In the genomic region with DNA sequence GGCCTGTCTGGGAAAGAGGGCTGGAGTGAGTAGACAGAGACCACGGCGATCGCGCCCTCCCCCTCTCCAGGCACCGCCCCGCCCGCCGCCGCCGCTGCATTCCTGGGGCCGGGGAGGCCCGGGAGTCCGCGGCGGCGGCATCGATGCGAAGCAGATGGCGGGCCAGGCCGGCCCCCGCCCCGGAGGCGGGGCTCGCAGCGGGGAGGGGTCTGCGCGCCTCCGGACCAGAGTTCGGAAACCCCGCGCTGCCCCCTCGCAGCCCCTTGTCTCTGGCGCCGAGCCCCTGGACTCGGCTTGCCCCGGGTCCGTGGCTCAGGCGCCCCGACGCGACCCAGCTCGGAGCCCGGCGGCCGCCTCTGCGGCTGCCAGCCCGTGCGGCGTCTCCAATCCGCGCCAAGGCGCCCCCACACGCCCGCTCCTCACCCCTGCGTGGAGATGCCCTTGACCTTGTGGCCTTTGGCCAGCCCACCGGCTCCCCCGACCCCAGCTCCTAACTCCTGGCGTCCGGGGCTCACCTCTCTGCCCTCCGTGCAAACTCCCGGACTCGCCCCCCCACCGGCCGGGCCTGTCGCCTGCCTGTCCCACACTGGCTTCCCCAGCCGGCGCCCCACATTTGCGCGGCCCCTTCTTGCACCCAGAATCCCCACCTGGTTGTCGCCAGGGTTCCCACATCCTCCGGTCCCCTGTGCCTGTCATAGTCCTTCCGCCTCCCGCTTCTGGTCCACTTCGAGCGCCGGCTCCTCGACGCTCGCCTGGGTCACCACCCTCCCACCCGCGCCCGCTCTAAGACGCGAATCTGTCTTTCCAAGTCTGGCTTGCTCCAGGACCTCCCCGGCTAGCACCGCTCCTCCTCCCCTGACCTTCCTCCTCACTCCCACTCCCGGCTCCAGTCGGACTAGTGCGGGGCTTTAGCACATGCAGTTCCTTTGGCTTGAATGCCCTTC, we compare ENCODE assay signal across 9 cellular contexts. TPM values are rescaled to one million over a fixed set of nuclear protein-coding genes. Genes with fewer than 3 reads are reported as not detected.
DNase-seq lines count a peak whose midpoint lies in the region; FAIRE-seq and TF ChIP-seq lines count a peak whose summit lies in the region.
"Had no signal": no experiment of that assay in that cellular context is flagged by ENCODE, and none has a peak within 500 bp of the region (broad histone marks: within the 10 kb centered on the region; RNA-seq: fewer than 3 reads in every experiment).

No MANE protein-coding gene starts in this region.

- intact Hi-C loops in esophagus muscularis mucosa (cut with DNase I): loop anchor here (5.0 kb wide), 1 partner anchor 61 kb away; a partner anchor contains a TSS

- no peak for TF ChIP-seq POLR2A in esophagus muscularis mucosa (IDR thresholded peaks at IDR 0.05; ENCODE audit: low read depth)

- H3K4me3 Mint-ChIP-seq in neural crest cell: peak overlapping the region; percentile 95

- peak overlapping the region; percentile 78 for H3K27ac Mint-ChIP-seq in neural crest cell (ENCODE audit: unreplicated experiment)

- 0 out of 2 replicates have a peak, but pooled peaks cover 3% of the 10 kb centered on the region for H3K9me3 ChIP-seq in SJSA1 (replicated peaks)
- no peaks in the 10 kb centered on the region for H3K9me3 ChIP-seq in esophagus muscularis mucosa

- peak; percentile 67 for DNase-seq in DMS 273 (lab: John Stamatoyannopoulos, UW; ENCODE audit: unreplicated experiment)
- DNase-seq in DMS 273 treated with DMSO at 0.1 percent for 48 hours (lab: John Stamatoyannopoulos, UW): no peak
- peak; percentile 66 to 68 for DNase-seq in SJSA1 (ENCODE audit: low read depth in 1 of 2, low spot score in 2 of 2)
- DNase-seq in esophagus muscularis mucosa (ENCODE audit: extremely low spot score): no peak
- DNase-seq in neural crest cell (ENCODE audit: low read depth, low spot score): no peak
- DNase-seq in GM19239 (ENCODE audit: insufficient read length, low spot score): no peak
- DNase-seq in DMS79 (lab: John Stamatoyannopoulos, UW): no peak
- no peak for DNase-seq in NAMALWA (ENCODE audit: low spot score)

- H3K27me3 ChIP-seq in SJSA1 (replicated peaks) (no peaks in the 10 kb centered on the region), esophagus muscularis mucosa (peaks cover 0 to 24% (median 0%) of the 10 kb centered on the region in 4 donors)

- no peak for FAIRE-seq in GM19239 (lab: Jason Lieb, UNC)

- no peak for TF ChIP-seq EP300 in esophagus muscularis mucosa (IDR thresholded peaks at IDR 0.05)

- H3K9me3 Mint-ChIP-seq in neural crest cell: no peaks in the 10 kb centered on the region

- H3K36me3 Mint-ChIP-seq in neural crest cell (ENCODE audit: low read depth): no peaks in the 10 kb centered on the region

- peak overlapping the region; percentile 88 for H3K4me3 ChIP-seq in SJSA1
- H3K4me3 ChIP-seq in esophagus muscularis mucosa: peak overlapping the region; percentile 68 to 82 (median 72)

- peak overlapping the region; percentile 60 for H3K27ac ChIP-seq in SJSA1
- peak overlapping the region; percentile 73 to 89 (median 80) for H3K27ac ChIP-seq in esophagus muscularis mucosa (replicated peaks in 1 of 4)
- H3K27ac ChIP-seq: 22Rv1 had no signal

- H3K36me3 ChIP-seq in SJSA1: peaks cover 53% of the 10 kb centered on the region
- peaks cover 0 to 8% (median under 1%) of the 10 kb centered on the region in 4 donors for H3K36me3 ChIP-seq in esophagus muscularis mucosa

- TF ChIP-seq CTCF in esophagus muscularis mucosa (IDR thresholded peaks at IDR 0.05): no peak
- TF ChIP-seq CTCF in neural crest cell (conservative IDR thresholded peaks at IDR 0.05): no peak

- under 1% methylated on average over 29 of the region's 89 CpGs for WGBS in esophagus muscularis mucosa

- peaks cover 55% of the 10 kb centered on the region for H3K27me3 Mint-ChIP-seq in neural crest cell (ENCODE audit: low read depth)

- peaks cover 36% of the 10 kb centered on the region for H3K4me1 Mint-ChIP-seq in neural crest cell

- H3K4me1 ChIP-seq in SJSA1 (replicated peaks): peaks cover 33% of the 10 kb centered on the region
- H3K4me1 ChIP-seq in esophagus muscularis mucosa: peaks cover 32 to 58% (median 46%) of the 10 kb centered on the region in 4 donors

RNA-seq across cellular contexts. Expression of a gene that starts 1.0 kb away (rescaled TPM):
- 50.5 and 56.5 TPM in 2 replicates for total RNA-seq in SJSA1 (2014; rRNA removed; shearing (Covaris generic))
- 10 to 100 TPM; 14.5 to 31.6 (median 22.2) TPM for total RNA-seq in esophagus muscularis mucosa
- 23.1 and 23.4 TPM in 2 replicates for total RNA-seq in neural crest cell

RNA-seq across cellular contexts. Expression of a gene that starts 42.6 kb away (rescaled TPM):
- 9.9 and 11.5 TPM in 2 replicates for total RNA-seq in SJSA1 (2014; rRNA removed; shearing (Covaris generic))
- total RNA-seq in esophagus muscularis mucosa (10 to 100 TPM in 3 of 4 donors, 1 to 10 TPM in 1; 9.6 to 20.0 (median 15.0) TPM), neural crest cell (54.2 and 55.1 TPM in 2 replicates)

RNA-seq across cellular contexts. Expression of a gene that starts 59.0 kb away (rescaled TPM):
- 13.0 and 24.2 TPM in 2 replicates for total RNA-seq in SJSA1 (2014; rRNA removed; shearing (Covaris generic))
- total RNA-seq in esophagus muscularis mucosa (10 to 100 TPM; 19.9 to 35.5 (median 27.3) TPM), neural crest cell (42.5 and 48.9 TPM in 2 replicates)

Comparison
In these comparisons a context has a peak if more than half of its experiments do, and no peak if none do; other contexts are left out.
1. DNase-seq: peak in DMS 273 (single experiment) and SJSA1 (2 of 2); none in DMS 273 treated with DMSO at 0.1 percent for 48 hours (single experiment), esophagus muscularis mucosa (single experiment), neural crest cell (single experiment), GM19239 (single experiment), DMS79 (single experiment) and NAMALWA (single experiment).